In the genomic region with DNA sequence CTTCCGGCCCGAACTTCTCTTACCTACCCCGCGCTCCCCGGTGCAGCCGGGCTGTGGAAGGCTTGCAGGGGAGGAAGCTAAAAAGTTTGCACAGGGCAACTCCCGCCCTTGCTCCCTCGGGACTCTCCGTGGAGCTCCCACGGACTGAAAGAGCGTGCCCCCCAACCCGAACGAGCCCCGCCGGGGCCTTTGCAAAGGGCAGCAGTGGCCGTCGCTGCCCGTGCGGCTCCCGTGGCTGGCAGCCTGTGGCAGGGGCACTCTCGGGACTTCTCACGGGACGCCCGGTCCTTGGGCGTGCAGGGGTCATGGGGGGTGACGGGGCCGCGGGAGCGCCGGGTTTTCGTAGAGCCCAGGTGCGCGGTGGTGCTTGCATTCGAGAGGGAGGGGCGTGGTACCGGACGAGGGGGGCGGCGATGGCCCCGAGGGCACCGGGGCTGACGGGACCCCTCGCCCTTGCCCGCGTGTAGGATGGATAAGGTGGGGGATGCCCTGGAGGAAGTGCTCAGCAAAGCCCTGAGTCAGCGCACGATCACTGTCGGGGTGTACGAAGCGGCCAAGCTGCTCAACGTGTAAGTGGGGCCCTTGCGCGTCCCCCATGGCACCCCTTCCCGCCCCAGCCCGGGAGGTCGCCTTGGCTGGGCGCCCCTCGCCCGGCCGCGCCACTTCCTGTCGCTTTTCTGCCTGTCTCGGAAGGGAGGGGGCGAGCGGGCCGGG, we compare ENCODE assay signal across 8 cellular contexts. TPM values are rescaled to one million over a fixed set of nuclear protein-coding genes. Genes with fewer than 3 reads are reported as not detected.
DNase-seq lines count a peak whose midpoint lies in the region; ATAC-seq and TF ChIP-seq lines count a peak whose summit lies in the region.

No MANE protein-coding gene starts in this region.

- no peaks in the 10 kb centered on the region for H3K27me3 Mint-ChIP-seq in natural killer cell (ENCODE audit: low read depth in 2 of 2)

- peak overlapping the region; percentile 96 for H3K4me3 Mint-ChIP-seq in natural killer cell

- ATAC-seq in HG02588 (IDR thresholded peaks at IDR 0.05; ENCODE audit: unreplicated experiment) (peak; percentile 9), natural killer cell (peak; percentile 14 to 32 (median 28))

- intact Hi-C loops in esophagus squamous epithelium (cut with DNase I) (loop anchor here (2.0 to 10.0 kb wide), 3 partner anchors 65 to 149 kb away; a partner anchor contains a TSS), natural killer cell (cut with micrococcal nuclease) (loop anchor here (1.0 to 10.0 kb wide), 4 partner anchors 255 to 758 kb away; a partner anchor contains a TSS), stomach (cut with DNase I; ENCODE audit: low total_unique reads) (loop anchor here (10.0 kb wide), 1 partner anchor 121 kb away; no protein-coding TSS in a partner anchor)

- H3K36me3 ChIP-seq in esophagus squamous epithelium (peaks cover 6 to 27% (median 9%) of the 10 kb centered on the region in 3 donors), stomach (peaks cover 3 to 19% (median 16%) of the 10 kb centered on the region in 4 donors)

- H3K27ac ChIP-seq in esophagus squamous epithelium (peak overlapping the region; percentile 96 to 100 (median 98)), stomach (peak overlapping the region; percentile 96 to 98 (median 98))

- H3K27ac Mint-ChIP-seq in natural killer cell = peak overlapping the region; percentile 81 to 94

- H3K9me3 ChIP-seq in esophagus squamous epithelium (no peaks in the 10 kb centered on the region), stomach (no peaks in the 10 kb centered on the region)

- H3K4me1 ChIP-seq in esophagus squamous epithelium (peaks cover 19 to 49% (median 22%) of the 10 kb centered on the region in 3 donors), stomach (peaks cover 12 to 54% (median 31%) of the 10 kb centered on the region in 4 donors)

- no peak for TF ChIP-seq EP300 in stomach (IDR thresholded peaks at IDR 0.05)

- peak; percentile 22 for DNase-seq in NCI-H460 (ENCODE audit: extremely low read depth, low read depth)
- peak; percentile 34 for DNase-seq in activated T-cell treated with anti-CD3 and anti-CD28 coated beads for 24 hours (ENCODE audit: low read depth)
- peak; percentile 20 for DNase-seq in esophagus squamous epithelium (lab: John Stamatoyannopoulos, UW)
- DNase-seq in natural killer cell = peak; percentile 57
- peak; percentile 57 for DNase-seq in stomach
- DNase-seq in NCI-H2196 treated with DMSO at 0.1 percent for 48 hours (lab: John Stamatoyannopoulos, UW; ENCODE audit: unreplicated experiment) = no peak

- peak; percentile 4 for TF ChIP-seq POLR2A in GM15510 (IDR thresholded peaks at IDR 0.05; ENCODE audit: borderline replicate concordance, extremely low read depth, insufficient read length)
- TF ChIP-seq POLR2A in esophagus squamous epithelium (IDR thresholded peaks at IDR 0.05) = no peak
- no peak for TF ChIP-seq POLR2A in stomach (IDR thresholded peaks at IDR 0.05)

- H3K9me3 Mint-ChIP-seq in natural killer cell = no peaks in the 10 kb centered on the region

- H3K27me3 ChIP-seq in esophagus squamous epithelium (no peaks in the 10 kb centered on the region), stomach (no peaks in the 10 kb centered on the region)

- 0% methylated on average over 3 to 14 of the region's 66 CpGs for WGBS in esophagus squamous epithelium, 2 donors
- 0 to 5% (median 0%) methylated on average over 4 to 66 of the region's 66 CpGs for WGBS in stomach, 5 donors

- TF ChIP-seq CTCF in esophagus squamous epithelium (IDR thresholded peaks at IDR 0.05) (no peak), natural killer cell (IDR thresholded peaks at IDR 0.05) (no peak), stomach (IDR thresholded peaks at IDR 0.05) (no peak)

- H3K4me1 Mint-ChIP-seq in natural killer cell = peaks cover 24 to 32% of the 10 kb centered on the region in 2 donors

- H3K4me3 ChIP-seq in esophagus squamous epithelium = peak overlapping the region; percentile 77 to 99 (median 88)
- peak overlapping the region; percentile 71 to 89 (median 86) for H3K4me3 ChIP-seq in stomach

- no peaks in the 10 kb centered on the region for H3K36me3 Mint-ChIP-seq in natural killer cell

RNA-seq across cellular contexts. Expression of a gene that starts 0.7 kb away (rescaled TPM):
- total RNA-seq in NCI-H460 (2014; rRNA removed; shearing (Covaris generic)) = 124 and 137 TPM in 2 replicates
- 48.2 and 53.2 TPM in 2 replicates for polyA plus RNA-seq in NCI-H460 (2014; cell fraction: nucleus; rRNA removed)
- total RNA-seq in esophagus squamous epithelium (10 to 100 TPM; 35.2 to 62.6 (median 46.5) TPM), natural killer cell (10 to 100 TPM; 21.8 to 30.3 (median 26.6) TPM), stomach (10 to 100 TPM in 4 of 5 donors, 1 to 10 TPM in 1; 4.7 to 63.8 (median 37.5) TPM)
- 10 to 100 TPM; 31.6 to 84.8 (median 39.4) TPM for polyA plus RNA-seq in stomach
